26 cellular contexts compared by ENCODE assay signal in genomic region chr13:31101511-31102170, GRCh38.
DNase-seq lines count a peak whose midpoint lies in the region; ATAC-seq, FAIRE-seq and TF ChIP-seq lines count a peak whose summit lies in the region.
"Had no signal": no experiment of that assay in that cellular context is flagged by ENCODE, and none has a peak within 500 bp of the region (broad histone marks: within the 10 kb centered on the region; RNA-seq: fewer than 3 reads in every experiment).

No MANE protein-coding gene starts in this region.

- no peak overlapping the region for H3K4me3 ChIP-seq in retinal pigment epithelial cell (ENCODE audit: low read length)
- H3K4me3 ChIP-seq: esophagus muscularis mucosa, lung, Peyer's patch had no signal

- peaks cover 20% of the 10 kb centered on the region for H3K4me1 Mint-ChIP-seq in WTC11
- H3K4me1 Mint-ChIP-seq: activated CD4-positive, alpha-beta T cell treated with anti-CD3 and anti-CD28 coated beads for 36 hours; CD4-positive, alpha-beta memory T cell had no signal

- no peaks in the 10 kb centered on the region; the same call in 1 of the 2 replicates for H3K27me3 Mint-ChIP-seq in WTC11 (ENCODE audit: low read depth)

- FAIRE-seq in GM12891 (lab: Jason Lieb, UNC): no peak
- FAIRE-seq: frontal cortex had no signal

- no peak for TF ChIP-seq POLR2A in GM12891 (IDR thresholded peaks at IDR 0.05; ENCODE audit: low read depth, low read length)

- no peaks in the 10 kb centered on the region for H3K36me3 Mint-ChIP-seq in WTC11
- H3K36me3 Mint-ChIP-seq: brain; CD4-positive, alpha-beta memory T cell had no signal

- DNase-seq in GM12891 (ENCODE audit: insufficient read length, low spot score): no peak
- DNase-seq in SW480 (ENCODE audit: low spot score): peak; percentile 17
- no peak for DNase-seq in left cardiac atrium
- peak; percentile 19 for DNase-seq in retinal pigment epithelial cell (ENCODE audit: low read depth)
- no peak for DNase-seq in DMS53 treated with DMSO at 0.1 percent for 48 hours (lab: John Stamatoyannopoulos, UW; ENCODE audit: unreplicated experiment)
- DNase-seq in WTC11 (ENCODE audit: low spot score): no peak
- no peak for DNase-seq in SIG-M5 (lab: John Stamatoyannopoulos, UW)
- DNase-seq: activated CD4-positive, alpha-beta T cell treated with anti-CD3 and anti-CD28 coated beads for 36 hours; activated CD8-positive, alpha-beta memory T cell treated with anti-CD3 and anti-CD28 coated beads for 24 hours; activated T-cell treated with anti-CD3 and anti-CD28 coated beads, Interleukin-2, amount 50 U/mL, for 1 hour; AML-193; CD4-positive, alpha-beta memory T cell; DMS 273 treated with DMSO at 0.1 percent for 48 hours; GF-D8; hypothalamus; Karpas-422; NCI-H1092; NCI-H187; NCI-H526 treated with DMSO at 0.1 percent for 48 hours; Peyer's patch; stimulated activated naive CD8-positive, alpha-beta T cell treated with anti-CD3 and anti-CD28 coated beads, Interleukin-15, Interleukin-2, amounts not matched to agents 100 U/mL and 50 U/mL, for 24 hours had no signal

- intact Hi-C loops in left cardiac atrium (cut with DNase I): no loop called here

- TF ChIP-seq CTCF in retinal pigment epithelial cell (conservative IDR thresholded peaks at IDR 0.05; ENCODE audit: low read depth, low read length) (no peak), WTC11 (IDR thresholded peaks at IDR 0.05) (no peak)

- POLR2A ChIA-PET in WTC11 (lab: Charles Lee): interaction anchor here (0.5 kb wide), 1 partner anchor 896 kb away, joined by 3 read pairs; no protein-coding TSS in a partner anchor

- H3K4me3 Mint-ChIP-seq in WTC11: no peak overlapping the region
- H3K4me3 Mint-ChIP-seq: activated CD4-positive, alpha-beta T cell treated with anti-CD3 and anti-CD28 coated beads for 36 hours; brain; CD4-positive, alpha-beta memory T cell; T-helper 1 cell treated with Interleukin-12 subunit alpha and Interleukin-12 subunit beta and Interleukin-4 antibody, amounts not matched to agents 30 μg/mL and 1 μg/mL, for 36 hours had no signal

- ATAC-seq in left cardiac atrium: peak; percentile 71 to 86
- ATAC-seq in WTC11: no peak
- ATAC-seq: activated CD4-positive, alpha-beta T cell treated with anti-CD3 and anti-CD28 coated beads for 36 hours; stimulated activated naive CD8-positive, alpha-beta T cell treated with anti-CD3 and anti-CD28 coated beads, Interleukin-15, Interleukin-2, amounts not matched to agents 100 U/mL and 50 U/mL, for 24 hours had no signal

- CTCF ChIA-PET in WTC11 (lab: Charles Lee): interaction anchor here (1.2 to 1.6 kb wide), 2 partner anchors 57 to 98 kb away, joined by 3 read pairs; partner anchors contain the start of gene B3GLCT

- 0 out of 2 replicates have a peak, but pooled peaks cover 3% of the 10 kb centered on the region for H3K9me3 Mint-ChIP-seq in WTC11
- H3K9me3 Mint-ChIP-seq: brain; T-helper 1 cell treated with Interleukin-12 subunit alpha and Interleukin-12 subunit beta and Interleukin-4 antibody, amounts not matched to agents 30 μg/mL and 1 μg/mL, for 36 hours had no signal

- H3K27ac Mint-ChIP-seq in WTC11: no peak overlapping the region
- H3K27ac Mint-ChIP-seq: activated CD4-positive, alpha-beta T cell treated with anti-CD3 and anti-CD28 coated beads for 36 hours; brain; CD4-positive, alpha-beta memory T cell; T-helper 1 cell treated with Interleukin-12 subunit alpha and Interleukin-12 subunit beta and Interleukin-4 antibody, amounts not matched to agents 30 μg/mL and 1 μg/mL, for 36 hours had no signal

TF ChIP-seq in GM12891, 5 proteins besides CTCF, POLR2A, EP300 and RAD21:
- TF ChIP-seq PAX5 (IDR thresholded peaks at IDR 0.05; ENCODE audit: insufficient read depth, low read length, severe bottlenecking) (no peak), SPI1 (IDR thresholded peaks at IDR 0.05; ENCODE audit: low read depth, low read length) (peak; percentile 57), POLR2AphosphoS5 (IDR thresholded peaks at IDR 0.05; ENCODE audit: low read depth, low read length) (no peak), TAF1 (IDR thresholded peaks at IDR 0.05; ENCODE audit: low read depth, low read length) (no peak)

TF ChIP-seq in WTC11, 78 proteins besides CTCF, POLR2A, EP300 and RAD21:
- TF ChIP-seq SMAD4 (CRISPR knock-in tag; IDR thresholded peaks at IDR 0.05): no peak

Comparison
In these comparisons a context has a peak if more than half of its experiments do, and no peak if none do; other contexts are left out.
1. DNase-seq: peak in SW480 (single experiment) and retinal pigment epithelial cell (single experiment); none in GM12891 (single experiment), left cardiac atrium (single experiment), DMS53 treated with DMSO at 0.1 percent for 48 hours (single experiment), WTC11 (single experiment) and SIG-M5 (single experiment).